Comparison of ENCODE assay signal across 8 cellular contexts in genomic region chr20:3203315-3204123, GRCh38. TPM values are rescaled to one million over a fixed set of nuclear protein-coding genes. Genes with fewer than 3 reads are reported as not detected.
DNase-seq lines count a peak whose midpoint lies in the region; TF ChIP-seq lines count a peak whose summit lies in the region.

No MANE protein-coding gene starts in this region.

- H3K4me1 ChIP-seq in ES-I3 (ENCODE audit: insufficient read depth, low read length) (no peaks in the 10 kb centered on the region; the same call in 1 of the 2 replicates), HAP-1 (peaks cover 11% of the 10 kb centered on the region), neutrophil (ENCODE audit: control insufficient read depth in 1 of 2, insufficient read depth in 1 of 2, low read depth in 1 of 2, low read length in 1 of 2) (peaks cover 12 to 14% of the 10 kb centered on the region in 2 experiments)

- H3K9ac ChIP-seq in ES-I3 (ENCODE audit: low read depth, low read length), result peak overlapping the region; percentile 97

- TF ChIP-seq CTCF in fibroblast of the aortic adventitia (IDR thresholded peaks at IDR 0.05; ENCODE audit: insufficient read depth, low read length), result no peak
- no peak for TF ChIP-seq CTCF in neutrophil (IDR thresholded peaks at IDR 0.05)

- H3K27ac ChIP-seq in neutrophil, result no peak overlapping the region

- in situ Hi-C loops in HAP-1 (cut with MboI; ENCODE audit: low sequenced_read_pairs), result no loop called here

- peak in 1 of 2 experiments; percentile 53 for DNase-seq in HAP-1 (ENCODE audit: low spot score in 2 of 2)
- peak; percentile 52 for DNase-seq in NCI-H1417 treated with DMSO at 0.1 percent for 48 hours (lab: John Stamatoyannopoulos, UW)
- peak; percentile 74 for DNase-seq in activated CD8-positive, alpha-beta memory T cell treated with anti-CD3 and anti-CD28 coated beads, Interleukin-2, amount 50 U/mL, for 48 hours
- peak; percentile 32 for DNase-seq in fibroblast of the aortic adventitia (ENCODE audit: low read depth)
- no peak for DNase-seq in iPS-NIHi7 (ENCODE audit: extremely low spot score)
- DNase-seq in GM19240 (ENCODE audit: insufficient read length, low spot score), result no peak

- H3K9me3 ChIP-seq in ES-I3 (ENCODE audit: control insufficient read depth, insufficient read depth, low read length) (no peaks in the 10 kb centered on the region), HAP-1 (no peaks in the 10 kb centered on the region), neutrophil (no peaks in the 10 kb centered on the region)

- H3K4me3 ChIP-seq in HAP-1 (peak overlapping the region; percentile 74), fibroblast of the aortic adventitia (ENCODE audit: low read depth, low read length) (peak overlapping the region; percentile 79), neutrophil (ENCODE audit: low read depth in 1 of 2, low read length in 1 of 2) (peak overlapping the region; percentile 78 to 93)

- H3K36me3 ChIP-seq in ES-I3 (ENCODE audit: insufficient read depth, low read length) (peaks cover 12% of the 10 kb centered on the region), HAP-1 (replicated peaks) (peaks cover 30% of the 10 kb centered on the region), neutrophil (peaks cover 26% of the 10 kb centered on the region)

- H3K27me3 ChIP-seq in HAP-1 (ENCODE audit: low read depth) (no peaks in the 10 kb centered on the region), neutrophil (no peaks in the 10 kb centered on the region)

RNA-seq across cellular contexts. Expression of gene DDRGK1, which starts 1.0 kb away (rescaled TPM):
- total RNA-seq in fibroblast of the aortic adventitia (ENCODE audit: low replicate concordance), result 24.9 and 64.0 TPM in 2 replicates

RNA-seq across cellular contexts. Expression of gene ITPA, which starts 5.8 kb away (rescaled TPM):
- total RNA-seq in fibroblast of the aortic adventitia (ENCODE audit: low replicate concordance), result 26.2 and 36.2 TPM in 2 replicates

RNA-seq across cellular contexts. Expression of gene LZTS3, which starts 30.2 kb away (rescaled TPM):
- total RNA-seq in fibroblast of the aortic adventitia (ENCODE audit: low replicate concordance), result 3.6 and 11.6 TPM in 2 replicates

RNA-seq across cellular contexts. Expression of gene SLC4A11, which starts 35.5 kb away (rescaled TPM):
- 0.49 and 0.63 TPM in 2 replicates for total RNA-seq in fibroblast of the aortic adventitia (ENCODE audit: low replicate concordance)

RNA-seq across cellular contexts. Expression of gene FASTKD5, which starts 43.9 kb away (rescaled TPM):
- total RNA-seq in fibroblast of the aortic adventitia (ENCODE audit: low replicate concordance), result 6.5 and 11.8 TPM in 2 replicates

Comparison
In these comparisons a context has a peak if more than half of its experiments do, and no peak if none do; other contexts are left out.
1. DNase-seq: peak in NCI-H1417 treated with DMSO at 0.1 percent for 48 hours (single experiment), activated CD8-positive, alpha-beta memory T cell treated with anti-CD3 and anti-CD28 coated beads, Interleukin-2, amount 50 U/mL, for 48 hours (single experiment) and fibroblast of the aortic adventitia (single experiment); none in iPS-NIHi7 (single experiment) and GM19240 (single experiment).
2. Peak in every context shown above with its lines, with median percentiles within 50 percentile points of each other: H3K4me3 ChIP-seq.